12 cellular contexts compared by ENCODE assay signal in the genomic region with DNA sequence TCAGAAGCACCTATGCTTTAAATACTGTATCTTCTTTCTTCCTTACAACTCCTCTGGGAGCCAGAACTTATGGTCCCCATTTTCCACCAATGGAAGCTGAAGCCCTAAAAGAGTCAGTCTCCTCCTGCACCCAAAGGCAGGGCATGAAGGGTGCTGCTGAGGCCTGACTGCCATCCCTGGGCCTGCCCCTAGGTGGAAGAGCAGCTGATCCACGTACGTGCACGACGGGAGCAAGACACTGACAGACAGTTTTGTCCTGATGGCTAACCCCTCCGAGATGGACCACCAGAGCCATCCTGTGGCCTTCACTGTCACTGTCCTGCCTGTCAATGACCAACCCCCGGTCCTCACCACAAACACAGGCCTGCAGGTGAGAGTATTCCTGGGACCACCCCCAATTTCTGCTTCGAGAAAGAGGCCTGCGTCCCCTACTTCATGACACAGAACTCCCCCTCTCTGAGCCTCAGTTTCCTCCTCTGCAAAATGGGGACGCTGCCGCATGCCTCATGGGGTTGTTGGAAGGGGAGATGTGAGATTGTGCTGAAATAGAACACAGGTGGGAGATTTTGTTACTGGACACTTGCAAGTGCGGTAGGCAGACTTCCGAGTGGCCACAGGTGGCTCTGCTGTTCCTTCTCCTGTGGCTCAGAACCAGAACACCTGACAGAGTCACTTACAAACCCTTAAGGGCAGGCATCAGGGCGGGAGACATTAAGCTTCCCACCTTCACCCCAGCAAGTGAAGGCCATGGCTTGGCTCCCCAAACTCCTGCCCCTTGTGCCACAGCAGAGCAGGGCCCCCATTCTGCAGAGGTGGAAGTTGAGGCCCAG.
DNase-seq lines count a peak whose midpoint lies in the region; ATAC-seq and TF ChIP-seq lines count a peak whose summit lies in the region.
"Had no signal": no experiment of that assay in that cellular context is flagged by ENCODE, and none has a peak within 500 bp of the region (broad histone marks: within the 10 kb centered on the region; RNA-seq: fewer than 3 reads in every experiment).

No MANE protein-coding gene starts in this region.

- ATAC-seq in right cardiac atrium = no peak
- ATAC-seq in HG03025 (IDR thresholded peaks at IDR 0.05; ENCODE audit: low FRiP score, unreplicated experiment) = no peak
- no peak for ATAC-seq in HG02938 (IDR thresholded peaks at IDR 0.05; ENCODE audit: unreplicated experiment)
- ATAC-seq: natural killer cell treated with Interleukin-12 subunit alpha and Interleukin-12 subunit beta and Interleukin-15 and Interleukin-18, amount 100 ng/mL, for 72 hours had no signal

- no peaks in the 10 kb centered on the region for H3K79me2 ChIP-seq in PC-9 (ENCODE audit: low read depth)

- 75% methylated on average over 13 of the region's 13 CpGs for WGBS in right cardiac atrium

- no TSS peak for BruUV-seq in PC-9 (replicated peaks; lab: Mats Ljungman, UMichigan)

- no peaks in the 10 kb centered on the region for H3K27me3 Mint-ChIP-seq in activated CD4-positive, alpha-beta T cell treated with anti-CD3 and anti-CD28 coated beads, Interleukin-2, amount 10 ng/mL, durations not matched to agents 24 days and 14 days

- no peak overlapping the region for H3K4me3 Mint-ChIP-seq in activated CD4-positive, alpha-beta T cell treated with anti-CD3 and anti-CD28 coated beads, Interleukin-2, amount 10 ng/mL, durations not matched to agents 24 days and 14 days
- H3K4me3 Mint-ChIP-seq: CD4-positive, alpha-beta T cell; natural killer cell treated with Interleukin-12 subunit alpha and Interleukin-12 subunit beta and Interleukin-15 and Interleukin-18, amount 100 ng/mL, for 72 hours had no signal

- no peak overlapping the region for H3K27ac Mint-ChIP-seq in activated CD4-positive, alpha-beta T cell treated with anti-CD3 and anti-CD28 coated beads, Interleukin-2, amount 10 ng/mL, durations not matched to agents 24 days and 14 days
- H3K27ac Mint-ChIP-seq: CD4-positive, alpha-beta T cell; natural killer cell treated with Interleukin-12 subunit alpha and Interleukin-12 subunit beta and Interleukin-15 and Interleukin-18, amount 100 ng/mL, for 72 hours had no signal

- H2AFZ ChIP-seq in PC-9 = no peak overlapping the region

- H4K20me1 ChIP-seq in PC-9 (ENCODE audit: insufficient read depth) = no peaks in the 10 kb centered on the region

- no peaks in the 10 kb centered on the region for H3K4me1 ChIP-seq in right cardiac atrium (ENCODE audit: control insufficient read depth, insufficient read depth, low read length)
- no peaks in the 10 kb centered on the region for H3K4me1 ChIP-seq in right atrium auricular region
- no peaks in the 10 kb centered on the region for H3K4me1 ChIP-seq in PC-9 (replicated peaks; ENCODE audit: insufficient read depth)

- DNase-seq in right cardiac atrium (peak in 2 of 3 donors; percentile 21 to 23), right atrium auricular region (ENCODE audit: low spot score) (no peak), PC-9 (no peak), fibroblast of villous mesenchyme (ENCODE audit: low read depth) (no peak), glomerular visceral epithelial cell (ENCODE audit: extremely low spot score) (no peak)
- no peak for DNase-seq in activated CD4-positive, alpha-beta T cell treated with anti-CD3 and anti-CD28 coated beads, Interleukin-2, amount 10 ng/mL, durations not matched to agents 24 days and 14 days
- DNase-seq: NCI-H187; stimulated activated CD4-positive, alpha-beta T cell treated with anti-CD3 and anti-CD28 coated beads, Interleukin-12 subunit alpha, Interleukin-12 subunit beta, amount 100 ng/mL, for 4 hours had no signal

- TF ChIP-seq CTCF in right atrium auricular region (IDR thresholded peaks at IDR 0.05) (no peak), PC-9 (conservative IDR thresholded peaks at IDR 0.05) (0 out of 2 replicates have a peak, but pooled peaks have one; percentile 14), fibroblast of villous mesenchyme (IDR thresholded peaks at IDR 0.05; ENCODE audit: insufficient read depth, low read depth, low read length) (peak; percentile 13)

- intact Hi-C loops in right cardiac atrium (cut with DNase I) = no loop called here
- intact Hi-C loops in PC-9 (cut with micrococcal nuclease; ENCODE audit: unreplicated experiment) = loop anchor here (5.0 kb wide), 1 partner anchor 205 kb away; no protein-coding TSS in a partner anchor
- intact Hi-C loops in activated CD4-positive, alpha-beta T cell treated with anti-CD3 and anti-CD28 coated beads, Interleukin-2, amount 10 ng/mL, durations not matched to agents 24 days and 14 days (cut with micrococcal nuclease) = no loop called here

- H3K9me3 ChIP-seq in right cardiac atrium (ENCODE audit: control insufficient read depth, low read length) (no peaks in the 10 kb centered on the region), right atrium auricular region (no peaks in the 10 kb centered on the region), PC-9 (ENCODE audit: insufficient read depth, low read depth) (no peaks in the 10 kb centered on the region)

- H3K9me2 ChIP-seq in PC-9 (ENCODE audit: insufficient read depth) = no peaks in the 10 kb centered on the region

- H3K4me2 ChIP-seq in PC-9 = no peak overlapping the region

- no peaks in the 10 kb centered on the region for H3K36me3 ChIP-seq in right atrium auricular region
- no peaks in the 10 kb centered on the region for H3K36me3 ChIP-seq in PC-9 (ENCODE audit: low read depth)

- no peaks in the 10 kb centered on the region for H3K4me1 Mint-ChIP-seq in activated CD4-positive, alpha-beta T cell treated with anti-CD3 and anti-CD28 coated beads, Interleukin-2, amount 10 ng/mL, durations not matched to agents 24 days and 14 days

- no peaks in the 10 kb centered on the region for H3K36me3 Mint-ChIP-seq in activated CD4-positive, alpha-beta T cell treated with anti-CD3 and anti-CD28 coated beads, Interleukin-2, amount 10 ng/mL, durations not matched to agents 24 days and 14 days (ENCODE audit: low read depth)
- H3K36me3 Mint-ChIP-seq: natural killer cell treated with Interleukin-12 subunit alpha and Interleukin-12 subunit beta and Interleukin-15 and Interleukin-18, amount 100 ng/mL, for 72 hours had no signal

- POLR2A ChIA-PET in PC-9 (lab: Charles Lee; ENCODE audit: unreplicated experiment) = no interaction called here

- H3K27ac ChIP-seq in right cardiac atrium (ENCODE audit: low read length) = no peak overlapping the region
- H3K27ac ChIP-seq in right atrium auricular region = no peak overlapping the region
- H3K27ac ChIP-seq in PC-9 = no peak overlapping the region

- no peaks in the 10 kb centered on the region for H3K9me3 Mint-ChIP-seq in activated CD4-positive, alpha-beta T cell treated with anti-CD3 and anti-CD28 coated beads, Interleukin-2, amount 10 ng/mL, durations not matched to agents 24 days and 14 days
- H3K9me3 Mint-ChIP-seq: CD4-positive, alpha-beta T cell; natural killer cell treated with Interleukin-12 subunit alpha and Interleukin-12 subunit beta and Interleukin-15 and Interleukin-18, amount 100 ng/mL, for 72 hours had no signal

- no peaks in the 10 kb centered on the region for H3K27me3 ChIP-seq in right cardiac atrium (ENCODE audit: control insufficient read depth, insufficient read depth)
- no peaks in the 10 kb centered on the region for H3K27me3 ChIP-seq in right atrium auricular region
- no peaks in the 10 kb centered on the region for H3K27me3 ChIP-seq in PC-9 (ENCODE audit: insufficient read depth, low read depth)

- H3K4me3 ChIP-seq in right cardiac atrium (ENCODE audit: low read length) (no peak overlapping the region), right atrium auricular region (no peak overlapping the region), PC-9 (no peak overlapping the region), fibroblast of villous mesenchyme (ENCODE audit: low read depth, low read length) (no peak overlapping the region)

- CTCF ChIA-PET in PC-9 (lab: Charles Lee) = no interaction called here

- H3F3A ChIP-seq in PC-9 (ENCODE audit: insufficient read depth, low read depth) = no peaks in the 10 kb centered on the region

Comparison
In these comparisons a context has a peak if more than half of its experiments do, and no peak if none do; other contexts are left out.
1. DNase-seq: peak in right cardiac atrium (2 of 3); none in right atrium auricular region (single experiment), PC-9 (0 of 2), fibroblast of villous mesenchyme (single experiment), glomerular visceral epithelial cell (single experiment) and activated CD4-positive, alpha-beta T cell treated with anti-CD3 and anti-CD28 coated beads, Interleukin-2, amount 10 ng/mL, durations not matched to agents 24 days and 14 days (single experiment).
2. CTCF ChIP-seq: peak in PC-9 (single experiment) and fibroblast of villous mesenchyme (single experiment); none in right atrium auricular region (0 of 2).